Comparison of ENCODE assay signal across 40 cellular contexts in genomic region chr6:3859878-3860552, GRCh38.
"Had no signal": no experiment of that assay in that cellular context is flagged by ENCODE, and none has a peak within 500 bp of the region (broad histone marks: within the 10 kb centered on the region; RNA-seq: fewer than 3 reads in every experiment).

No MANE protein-coding gene starts in this region.

- H3K4me3 Mint-ChIP-seq: activated naive CD4-positive, alpha-beta T cell treated with anti-CD3 and anti-CD28 coated beads for 36 hours; activated naive CD4-positive, alpha-beta T cell treated with anti-CD3 and anti-CD28 coated beads, Interleukin-2, amount 10 ng/mL, durations not matched to agents 7 days and 5 days; activated naive CD4-positive, alpha-beta T cell treated with anti-CD3 and anti-CD28 coated beads, Interleukin-2, amount 50 U/mL, for 24 hours; activated naive CD8-positive, alpha-beta T cell; activated naive CD8-positive, alpha-beta T cell treated with anti-CD3 and anti-CD28 coated beads for 36 hours; activated naive CD8-positive, alpha-beta T cell treated with anti-CD3 and anti-CD28 coated beads, Interleukin-2, amount 10 ng/mL, durations not matched to agents 7 days and 5 days; activated naive CD8-positive, alpha-beta T cell treated with anti-CD3 and anti-CD28 coated beads, Interleukin-2, amount 50 U/mL, for 24 hours; activated T-cell treated with anti-CD3 and anti-CD28 coated beads, Interleukin-2, amount 50 U/mL, for 24 hours; activated T-cell treated with anti-CD3 and anti-CD28 coated beads, Interleukin-2, amount 50 U/mL, for 4 hours; activated T-cell treated with anti-CD3 and anti-CD28 coated beads, Interleukin-2, amount 50 U/mL, for 72 hours; activated T-helper 1 cell treated with anti-CD3 and anti-CD28 coated beads, Interleukin-12 subunit alpha, Interleukin-12 subunit beta, Interleukin-2, Interleukin-4 antibody, amounts not matched to agents 30 ng/mL and 10 ng/mL and 1 ng/mL, durations not matched to agents 14 hours and 24 hours and 36 hours; activated T-helper 17 cell treated with anti-CD3 and anti-CD28 coated beads, Interleukin-2, amount 50 U/mL, for 72 hours; brain; central memory CD8-positive, alpha-beta T cell had no signal

- H3K36me3 ChIP-seq: adrenal gland, ascending aorta, brain microvascular endothelial cell, breast epithelium, cardiac muscle cell had no signal

- ATAC-seq: activated naive CD4-positive, alpha-beta T cell treated with anti-CD3 and anti-CD28 coated beads, Interleukin-2, amount 50 U/mL, for 72 hours; activated naive CD8-positive, alpha-beta T cell treated with anti-CD3 and anti-CD28 coated beads, Interleukin-2, amount 50 U/mL, for 24 hours; activated T-cell treated with anti-CD3 and anti-CD28 coated beads, Interleukin-2, amount 50 U/mL, for 4 hours; activated T-cell treated with anti-CD3 and anti-CD28 coated beads, Interleukin-2, amount 50 U/mL, for 72 hours; activated T-helper 17 cell treated with anti-CD3 and anti-CD28 coated beads, Interleukin-2, amount 50 U/mL, for 72 hours; body of pancreas had no signal

- H3K4me3 ChIP-seq: adrenal gland, ascending aorta, body of pancreas, breast epithelium, cardiac muscle cell had no signal

- FAIRE-seq: astrocyte, bronchial epithelial cell had no signal

- H3K27me3 Mint-ChIP-seq: activated T-helper 17 cell treated with anti-CD3 and anti-CD28 coated beads, Interleukin-2, amount 50 U/mL, for 72 hours had no signal

- H3K4me1 Mint-ChIP-seq: activated naive CD4-positive, alpha-beta T cell treated with anti-CD3 and anti-CD28 coated beads, Interleukin-2, amount 10 ng/mL, durations not matched to agents 7 days and 5 days; activated naive CD4-positive, alpha-beta T cell treated with anti-CD3 and anti-CD28 coated beads, Interleukin-2, amount 50 U/mL, for 24 hours; activated naive CD8-positive, alpha-beta T cell treated with anti-CD3 and anti-CD28 coated beads for 36 hours; activated naive CD8-positive, alpha-beta T cell treated with anti-CD3 and anti-CD28 coated beads, Interleukin-2, amount 10 ng/mL, durations not matched to agents 7 days and 5 days; activated naive CD8-positive, alpha-beta T cell treated with anti-CD3 and anti-CD28 coated beads, Interleukin-2, amount 50 U/mL, for 24 hours; activated T-helper 17 cell treated with anti-CD3 and anti-CD28 coated beads, Interleukin-2, amount 50 U/mL, for 72 hours; brain; central memory CD8-positive, alpha-beta T cell had no signal

- H3K4me1 ChIP-seq: adrenal gland, body of pancreas, breast epithelium had no signal

- H3K27ac ChIP-seq: adrenal gland, ascending aorta, body of pancreas, brain microvascular endothelial cell, breast epithelium, cardiac muscle cell had no signal

- H3K27ac Mint-ChIP-seq: activated naive CD4-positive, alpha-beta T cell treated with anti-CD3 and anti-CD28 coated beads for 36 hours; activated naive CD4-positive, alpha-beta T cell treated with anti-CD3 and anti-CD28 coated beads, Interleukin-2, amount 10 ng/mL, durations not matched to agents 7 days and 5 days; activated naive CD4-positive, alpha-beta T cell treated with anti-CD3 and anti-CD28 coated beads, Interleukin-2, amount 50 U/mL, for 24 hours; activated naive CD4-positive, alpha-beta T cell treated with anti-CD3 and anti-CD28 coated beads, Interleukin-2, amount 50 U/mL, for 72 hours; activated naive CD8-positive, alpha-beta T cell; activated naive CD8-positive, alpha-beta T cell treated with anti-CD3 and anti-CD28 coated beads for 36 hours; activated naive CD8-positive, alpha-beta T cell treated with anti-CD3 and anti-CD28 coated beads, Interleukin-2, amount 10 ng/mL, durations not matched to agents 7 days and 5 days; activated naive CD8-positive, alpha-beta T cell treated with anti-CD3 and anti-CD28 coated beads, Interleukin-2, amount 50 U/mL, for 24 hours; activated T-cell treated with anti-CD3 and anti-CD28 coated beads, Interleukin-2, amount 50 U/mL, for 24 hours; activated T-cell treated with anti-CD3 and anti-CD28 coated beads, Interleukin-2, amount 50 U/mL, for 72 hours; activated T-helper 1 cell treated with anti-CD3 and anti-CD28 coated beads, Interleukin-12 subunit alpha, Interleukin-12 subunit beta, Interleukin-2, Interleukin-4 antibody, amounts not matched to agents 30 ng/mL and 10 ng/mL and 1 ng/mL, durations not matched to agents 14 hours and 24 hours and 36 hours; activated T-helper 17 cell treated with anti-CD3 and anti-CD28 coated beads, Interleukin-2, amount 50 U/mL, for 72 hours; activated T-helper 2 cell treated with anti-CD3 and anti-CD28 coated beads, Interferon-gamma antibody, Interleukin-2, Interleukin-4, amounts not matched to agents 10 μg/mL and 5 μg/mL and 100 μg/mL, durations not matched to agents 14 hours and 24 hours and 36 hours; brain had no signal

- H3K36me3 Mint-ChIP-seq: activated naive CD4-positive, alpha-beta T cell treated with anti-CD3 and anti-CD28 coated beads, Interleukin-2, amount 10 ng/mL, durations not matched to agents 7 days and 5 days; activated naive CD8-positive, alpha-beta T cell; activated naive CD8-positive, alpha-beta T cell treated with anti-CD3 and anti-CD28 coated beads for 36 hours; activated naive CD8-positive, alpha-beta T cell treated with anti-CD3 and anti-CD28 coated beads, Interleukin-2, amount 10 ng/mL, durations not matched to agents 7 days and 5 days; brain had no signal

- DNase-seq: activated effector memory CD4-positive, alpha-beta T cell treated with anti-CD3 and anti-CD28 coated beads, Interleukin-2, amount 50 U/mL, for 16 hours; activated effector memory CD4-positive, alpha-beta T cell treated with Interleukin-2 at 50 U/mL for 16 hours; activated gamma-delta T cell; activated gamma-delta T cell treated with Interleukin-2 at 50 U/mL for 16 hours; activated naive CD4-positive, alpha-beta T cell; activated naive CD4-positive, alpha-beta T cell treated with anti-CD3 and anti-CD28 coated beads for 36 hours; activated naive CD4-positive, alpha-beta T cell treated with anti-CD3 and anti-CD28 coated beads, Interleukin-2, amount 10 ng/mL, durations not matched to agents 7 days and 5 days; activated naive CD4-positive, alpha-beta T cell treated with anti-CD3 and anti-CD28 coated beads, Interleukin-2, amount 50 U/mL, for 16 hours; activated naive CD4-positive, alpha-beta T cell treated with Interleukin-2 at 50 U/mL for 16 hours; activated naive CD8-positive, alpha-beta T cell treated with anti-CD3 and anti-CD28 coated beads for 36 hours; activated naive CD8-positive, alpha-beta T cell treated with anti-CD3 and anti-CD28 coated beads, Interleukin-2, amount 10 ng/mL, durations not matched to agents 7 days and 5 days; activated naive CD8-positive, alpha-beta T cell treated with anti-CD3 and anti-CD28 coated beads, Interleukin-2, amount 50 U/mL, for 24 hours; activated T-cell treated with anti-CD3 and anti-CD28 coated beads, Interleukin-2, amount 50 U/mL, for 1 hour; activated T-cell treated with anti-CD3 and anti-CD28 coated beads, Interleukin-2, amount 50 U/mL, for 24 hours; activated T-cell treated with anti-CD3 and anti-CD28 coated beads, Interleukin-2, amount 50 U/mL, for 4 hours; activated T-cell treated with anti-CD3 and anti-CD28 coated beads, Interleukin-2, amount 50 U/mL, for 48 hours; activated T-cell treated with anti-CD3 and anti-CD28 coated beads, Interleukin-2, amount 50 U/mL, for 72 hours; adrenal gland; amniotic stem cell; amygdala; anterior cingulate cortex; aorta; body of pancreas; brain microvascular endothelial cell; caudate nucleus; central memory CD4-positive, alpha-beta T cell; cerebellar nuclear complex had no signal

- H3K9me3 ChIP-seq: adrenal gland, body of pancreas, breast epithelium had no signal

- H3K27me3 ChIP-seq: ascending aorta, body of pancreas, brain microvascular endothelial cell, breast epithelium, cardiac muscle cell had no signal
